In the genomic region with DNA sequence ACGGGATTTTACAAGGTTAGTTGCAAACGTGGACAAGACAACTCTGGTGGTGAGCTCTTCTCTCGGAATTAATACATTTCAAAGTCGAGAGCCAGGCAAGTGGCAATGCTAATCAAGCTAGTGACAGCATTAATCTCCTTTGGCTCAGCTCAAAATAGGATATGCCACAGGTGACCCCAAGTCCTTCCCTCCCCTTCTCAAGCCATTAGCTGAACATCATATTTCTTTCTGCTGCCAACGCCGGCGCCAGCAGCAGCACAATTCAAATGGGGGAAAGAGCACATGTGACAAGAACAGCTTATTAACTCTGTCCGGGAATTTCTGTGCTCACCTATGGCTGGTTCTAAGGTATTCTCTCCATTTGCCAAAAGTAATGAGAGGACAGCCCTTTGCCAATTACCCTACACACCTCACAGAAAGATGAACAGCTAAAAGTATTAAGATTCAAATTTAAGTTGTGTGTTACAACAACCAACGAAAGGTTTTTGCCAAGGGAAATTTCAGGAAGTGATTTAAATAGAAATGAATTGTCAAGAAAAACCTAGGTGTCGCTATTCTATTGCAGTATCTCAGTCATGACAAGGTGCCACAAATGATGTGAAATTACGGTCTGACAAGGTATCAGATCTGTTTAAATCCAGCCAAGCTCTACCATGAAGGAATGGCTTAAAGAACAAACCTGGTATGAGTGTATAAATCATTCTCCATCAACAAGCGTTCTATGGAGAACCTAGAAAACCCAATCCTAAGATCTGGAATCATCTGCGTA, we compare ENCODE assay signal across 15 cellular contexts.
DNase-seq lines count a peak whose midpoint lies in the region; ATAC-seq and TF ChIP-seq lines count a peak whose summit lies in the region.
"Had no signal": no experiment of that assay in that cellular context is flagged by ENCODE, and none has a peak within 500 bp of the region (broad histone marks: within the 10 kb centered on the region; RNA-seq: fewer than 3 reads in every experiment).

No MANE protein-coding gene starts in this region.

- H4K20me1 ChIP-seq in neural cell (ENCODE audit: insufficient read depth): no peaks in the 10 kb centered on the region

- ATAC-seq in HG03469 (IDR thresholded peaks at IDR 0.05; ENCODE audit: unreplicated experiment): no peak
- ATAC-seq: HepG2 had no signal

- no peak for TF ChIP-seq EP300 in neural cell (conservative IDR thresholded peaks at IDR 0.05; ENCODE audit: poor library complexity, severe bottlenecking)

- no peak overlapping the region for H3K27ac ChIP-seq in neural cell (ENCODE audit: low read length)

- no peaks in the 10 kb centered on the region for H3K9me2 ChIP-seq in neural cell (ENCODE audit: insufficient read depth, low read length)

- H3F3A ChIP-seq in neural cell (ENCODE audit: insufficient read depth, low read length, poor library complexity, severe bottlenecking): no peaks in the 10 kb centered on the region

- H3K27me3 ChIP-seq in neural cell (ENCODE audit: insufficient read depth, low read depth, low read length): no peaks in the 10 kb centered on the region

- peak; percentile 30 for DNase-seq in GM10266 (ENCODE audit: extremely low spot score)
- DNase-seq in LNCaP clone FGC (ENCODE audit: low read depth): peak; percentile 3
- peak; percentile 13 for DNase-seq in SW480 (ENCODE audit: low spot score)
- no peak for DNase-seq in retina
- DNase-seq in HuH-7 (ENCODE audit: low spot score): no peak
- DNase-seq: CD4-positive, alpha-beta T cell; DND-41; GDM1; Karpas-422; NCI-H2029 treated with DMSO at 0.1 percent for 48 hours; NCI-H524; SHP77 had no signal

- H3K4me2 ChIP-seq in neural cell (ENCODE audit: low read length): no peak overlapping the region

- TF ChIP-seq RAD21 in neural cell (conservative IDR thresholded peaks at IDR 0.05): peak; percentile 17

- H3K36me3 ChIP-seq in neural cell (ENCODE audit: insufficient read depth, low read length): no peaks in the 10 kb centered on the region

- no peak overlapping the region for H3K4me3 ChIP-seq in LNCaP clone FGC (ENCODE audit: low read depth, low read length)
- H3K4me3 ChIP-seq in neural cell (ENCODE audit: low read length): no peak overlapping the region

- no peak overlapping the region for H3K9ac ChIP-seq in neural cell (ENCODE audit: low read length)

- TF ChIP-seq CTCF in GM10266 (IDR thresholded peaks at IDR 0.05; ENCODE audit: control insufficient read depth, insufficient read depth, low read depth, missing control alignments) (no peak), LNCaP clone FGC (IDR thresholded peaks at IDR 0.05; ENCODE audit: control insufficient read depth, extremely low read depth, insufficient read depth) (peak; percentile 33), neural cell (IDR thresholded peaks at IDR 0.05; ENCODE audit: poor library complexity, severe bottlenecking) (peak; percentile 33)

- no peaks in the 10 kb centered on the region for H3K79me2 ChIP-seq in neural cell (replicated peaks; ENCODE audit: insufficient read depth, low read length)

- no peaks in the 10 kb centered on the region for H3K9me3 ChIP-seq in neural cell (ENCODE audit: low read length)

- no peak overlapping the region for H2AFZ ChIP-seq in neural cell (ENCODE audit: low read depth, low read length)

TF ChIP-seq in neural cell, 6 proteins besides CTCF, POLR2A, EP300 and RAD21:
- no peak for TF ChIP-seq EZH2 (IDR thresholded peaks at IDR 0.05; ENCODE audit: borderline replicate concordance, insufficient read depth, low read length, poor library complexity, severe bottlenecking)
- no peak for TF ChIP-seq SMC3 (conservative IDR thresholded peaks at IDR 0.05; ENCODE audit: poor library complexity)
- TF ChIP-seq, protein P1, sequence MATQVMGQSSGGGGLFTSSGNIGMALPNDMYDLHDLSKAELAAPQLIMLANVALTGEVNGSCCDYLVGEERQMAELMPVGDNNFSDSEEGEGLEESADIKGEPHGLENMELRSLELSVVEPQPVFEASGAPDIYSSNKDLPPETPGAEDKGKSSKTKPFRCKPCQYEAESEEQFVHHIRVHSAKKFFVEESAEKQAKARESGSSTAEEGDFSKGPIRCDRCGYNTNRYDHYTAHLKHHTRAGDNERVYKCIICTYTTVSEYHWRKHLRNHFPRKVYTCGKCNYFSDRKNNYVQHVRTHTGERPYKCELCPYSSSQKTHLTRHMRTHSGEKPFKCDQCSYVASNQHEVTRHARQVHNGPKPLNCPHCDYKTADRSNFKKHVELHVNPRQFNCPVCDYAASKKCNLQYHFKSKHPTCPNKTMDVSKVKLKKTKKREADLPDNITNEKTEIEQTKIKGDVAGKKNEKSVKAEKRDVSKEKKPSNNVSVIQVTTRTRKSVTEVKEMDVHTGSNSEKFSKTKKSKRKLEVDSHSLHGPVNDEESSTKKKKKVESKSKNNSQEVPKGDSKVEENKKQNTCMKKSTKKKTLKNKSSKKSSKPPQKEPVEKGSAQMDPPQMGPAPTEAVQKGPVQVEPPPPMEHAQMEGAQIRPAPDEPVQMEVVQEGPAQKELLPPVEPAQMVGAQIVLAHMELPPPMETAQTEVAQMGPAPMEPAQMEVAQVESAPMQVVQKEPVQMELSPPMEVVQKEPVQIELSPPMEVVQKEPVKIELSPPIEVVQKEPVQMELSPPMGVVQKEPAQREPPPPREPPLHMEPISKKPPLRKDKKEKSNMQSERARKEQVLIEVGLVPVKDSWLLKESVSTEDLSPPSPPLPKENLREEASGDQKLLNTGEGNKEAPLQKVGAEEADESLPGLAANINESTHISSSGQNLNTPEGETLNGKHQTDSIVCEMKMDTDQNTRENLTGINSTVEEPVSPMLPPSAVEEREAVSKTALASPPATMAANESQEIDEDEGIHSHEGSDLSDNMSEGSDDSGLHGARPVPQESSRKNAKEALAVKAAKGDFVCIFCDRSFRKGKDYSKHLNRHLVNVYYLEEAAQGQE (IDR thresholded peaks at IDR 0.05; ENCODE audit: borderline replicate concordance): no peak
- no peak for TF ChIP-seq TAF1 (IDR thresholded peaks at IDR 0.05; ENCODE audit: low read depth)
- TF ChIP-seq MXI1 (conservative IDR thresholded peaks at IDR 0.05; ENCODE audit: poor library complexity, severe bottlenecking): no peak
- peak; percentile 19 for TF ChIP-seq POLR2AphosphoS5 (IDR thresholded peaks at IDR 0.05)

Comparison
In these comparisons a context has a peak if more than half of its experiments do, and no peak if none do; other contexts are left out.
1. DNase-seq: peak in GM10266 (single experiment), LNCaP clone FGC (single experiment) and SW480 (single experiment); none in retina (single experiment) and HuH-7 (single experiment).